Comparison of ENCODE assay signal across 18 cellular contexts in the genomic region with DNA sequence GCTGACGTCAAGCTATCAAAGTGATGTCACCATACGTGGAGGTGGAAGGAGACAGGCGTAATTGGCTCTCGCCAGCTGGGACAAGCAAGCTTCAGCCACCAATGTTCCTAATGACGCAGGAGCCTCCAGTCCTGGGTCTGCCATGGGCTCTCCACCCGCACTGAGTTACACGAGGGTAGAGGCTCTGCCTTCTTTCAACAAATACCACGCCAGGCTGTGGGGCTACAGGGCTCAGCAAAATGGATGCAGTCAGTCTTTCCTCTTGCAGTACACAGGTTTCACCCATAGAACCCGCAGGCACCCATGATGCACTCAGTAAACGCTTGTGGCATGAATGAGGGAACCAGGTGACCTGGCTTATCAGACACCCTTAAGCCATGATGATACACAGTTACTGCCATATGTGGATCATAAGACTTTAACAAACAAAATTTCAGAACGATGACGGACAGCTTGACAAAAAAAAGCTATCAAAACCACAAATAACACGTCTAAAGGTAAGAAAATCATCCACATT. TPM values are rescaled to one million over a fixed set of nuclear protein-coding genes. Genes with fewer than 3 reads are reported as not detected.
DNase-seq lines count a peak whose midpoint lies in the region; ATAC-seq and TF ChIP-seq lines count a peak whose summit lies in the region.
"Had no signal": no experiment of that assay in that cellular context is flagged by ENCODE, and none has a peak within 500 bp of the region (broad histone marks: within the 10 kb centered on the region; RNA-seq: fewer than 3 reads in every experiment).

No MANE protein-coding gene starts in this region.

- no peaks in the 10 kb centered on the region for H3K79me1 ChIP-seq in H9 (ENCODE audit: insufficient read depth, low read depth, low read length, poor library complexity, severe bottlenecking)

- H3K27me3 Mint-ChIP-seq in H9 (ENCODE audit: low read depth): no peaks in the 10 kb centered on the region
- H3K27me3 Mint-ChIP-seq in activated naive CD8-positive, alpha-beta T cell treated with anti-CD3 and anti-CD28 coated beads for 36 hours: no peaks in the 10 kb centered on the region

- no peaks in the 10 kb centered on the region for H3K36me3 ChIP-seq in neural cell (ENCODE audit: insufficient read depth, low read length)
- H3K36me3 ChIP-seq: gastrocnemius medialis, prostate gland had no signal

- no peak overlapping the region for H2BK20ac ChIP-seq in H9 (ENCODE audit: low read depth, low read length, poor library complexity, severe bottlenecking)

- no peak for ATAC-seq in HG03378 (IDR thresholded peaks at IDR 0.05; ENCODE audit: unreplicated experiment)
- ATAC-seq: gastrocnemius medialis had no signal

- no peaks in the 10 kb centered on the region for H3K9me3 ChIP-seq in H9 (ENCODE audit: control insufficient read depth, low read depth, low read length)
- H3K9me3 ChIP-seq in neural cell (ENCODE audit: low read length): no peaks in the 10 kb centered on the region
- H3K9me3 ChIP-seq: gastrocnemius medialis, prostate gland had no signal

- H3K9me3 Mint-ChIP-seq in H9: peaks cover 9 to 10% of the 10 kb centered on the region in 2 experiments
- peaks cover 12% of the 10 kb centered on the region for H3K9me3 Mint-ChIP-seq in activated naive CD8-positive, alpha-beta T cell treated with anti-CD3 and anti-CD28 coated beads for 36 hours

- H3K27ac ChIP-seq in H9 (ENCODE audit: insufficient read length, low read depth, low read length) (peak overlapping the region; percentile 13), neural cell (ENCODE audit: low read length) (peak overlapping the region; percentile 36)
- H3K27ac ChIP-seq: 22Rv1, coronary artery, gastrocnemius medialis, prostate gland, tibial artery had no signal

- no peak overlapping the region for H3K14ac ChIP-seq in H9 (ENCODE audit: insufficient read depth, low read length)

- H3K36me3 Mint-ChIP-seq in H9 (ENCODE audit: insufficient read depth in 1 of 3, low read depth in 3 of 3): peaks cover 27 to 36% (median 31%) of the 10 kb centered on the region in 3 experiments
- peaks cover 77% of the 10 kb centered on the region for H3K36me3 Mint-ChIP-seq in activated naive CD8-positive, alpha-beta T cell treated with anti-CD3 and anti-CD28 coated beads for 36 hours

- H4K8ac ChIP-seq in H9 (replicated peaks; ENCODE audit: insufficient read length, low read depth, low read length): no peak overlapping the region

- H3K4me2 ChIP-seq in H9 (ENCODE audit: insufficient read depth, insufficient read length, low read length) (no peak overlapping the region), neural cell (ENCODE audit: low read length) (no peak overlapping the region)

- peaks cover 13% of the 10 kb centered on the region; the same call in 1 of the 2 replicates for H3K4me1 ChIP-seq in H9 (ENCODE audit: insufficient read depth, low read length)
- H3K4me1 ChIP-seq: gastrocnemius medialis, prostate gland, tibial artery had no signal

- no peak for TF ChIP-seq RAD21 in neural cell (conservative IDR thresholded peaks at IDR 0.05)

- no peak overlapping the region for H3T11ph ChIP-seq in H9 (ENCODE audit: low read length)

- no peak overlapping the region for H3K4me3 Mint-ChIP-seq in H9
- no peak overlapping the region for H3K4me3 Mint-ChIP-seq in activated naive CD8-positive, alpha-beta T cell treated with anti-CD3 and anti-CD28 coated beads for 36 hours

- H2BK5ac ChIP-seq in H9 (ENCODE audit: insufficient read length, low read length): no peak overlapping the region

- H3K18ac ChIP-seq in H9 (ENCODE audit: insufficient read length, low read depth, low read length): peak overlapping the region; percentile 33

- H2AFZ ChIP-seq in H9 (ENCODE audit: low read length) (no peak overlapping the region), neural cell (ENCODE audit: low read depth, low read length) (no peak overlapping the region)

- H4K20me1 ChIP-seq in H9 (ENCODE audit: control insufficient read depth, insufficient read depth, insufficient read length) (no peaks in the 10 kb centered on the region), neural cell (ENCODE audit: insufficient read depth) (no peaks in the 10 kb centered on the region)

- no peak overlapping the region for H3K56ac ChIP-seq in H9 (ENCODE audit: insufficient read length, low read depth, low read length)

- peaks cover 26 to 29% of the 10 kb centered on the region in 2 experiments for H3K4me1 Mint-ChIP-seq in H9
- H3K4me1 Mint-ChIP-seq in activated naive CD8-positive, alpha-beta T cell treated with anti-CD3 and anti-CD28 coated beads for 36 hours: peaks cover 8% of the 10 kb centered on the region

- H3F3A ChIP-seq in neural cell (ENCODE audit: insufficient read depth, low read length, poor library complexity, severe bottlenecking): no peaks in the 10 kb centered on the region

- peak overlapping the region; percentile 28 to 70 (median 57); a peak in 1 of 7 replicates for H3K27ac Mint-ChIP-seq in H9
- H3K27ac Mint-ChIP-seq in activated naive CD8-positive, alpha-beta T cell treated with anti-CD3 and anti-CD28 coated beads for 36 hours: peak overlapping the region; percentile 9

- H2BK120ac ChIP-seq in H9 (ENCODE audit: low read depth, low read length, poor library complexity, severe bottlenecking): no peak overlapping the region

- no peak overlapping the region for H3K4ac ChIP-seq in H9 (ENCODE audit: low read depth, low read length)

- H3K27me3 ChIP-seq in H9 (ENCODE audit: insufficient read depth, low read length) (no peaks in the 10 kb centered on the region), neural cell (ENCODE audit: insufficient read depth, low read depth, low read length) (no peaks in the 10 kb centered on the region)
- H3K27me3 ChIP-seq: gastrocnemius medialis, tibial artery had no signal

- no peak overlapping the region for H3K4me3 ChIP-seq in neural cell (ENCODE audit: low read length)
- H3K4me3 ChIP-seq: coronary artery, gastrocnemius medialis, prostate gland, tibial artery had no signal

- H3K23ac ChIP-seq in H9 (ENCODE audit: insufficient read length, low read depth, low read length): no peak overlapping the region

- H2BK15ac ChIP-seq in H9 (ENCODE audit: low read depth, low read length): no peak overlapping the region

- DNase-seq in NCI-H1436 (lab: John Stamatoyannopoulos, UW) (peak; percentile 63), NCI-H1436 treated with DMSO at 0.1 percent for 48 hours (lab: John Stamatoyannopoulos, UW) (no peak), H9 (no peak), NCI-H526 treated with DMSO at 0.1 percent for 48 hours (lab: John Stamatoyannopoulos, UW) (no peak), KG1 (lab: John Stamatoyannopoulos, UW) (no peak)
- no peak for DNase-seq in activated naive CD8-positive, alpha-beta T cell treated with anti-CD3 and anti-CD28 coated beads for 36 hours
- DNase-seq: gastrocnemius medialis, IMR-90, NCI-H2029, NCI-H524 treated with DMSO at 0.1 percent for 48 hours, OCI-M1, T1000, tibial artery had no signal

- H3K79me2 ChIP-seq in H9 (ENCODE audit: insufficient read depth, low read length) (no peaks in the 10 kb centered on the region), neural cell (replicated peaks; ENCODE audit: insufficient read depth, low read length) (no peaks in the 10 kb centered on the region)

- H2AK5ac ChIP-seq in H9 (ENCODE audit: insufficient read length, low read length): no peak overlapping the region

- no peak for TF ChIP-seq EP300 in neural cell (conservative IDR thresholded peaks at IDR 0.05; ENCODE audit: poor library complexity, severe bottlenecking)

- no CpG with 5 or more reads among the region's 13 CpGs for WGBS in H9 (ENCODE audit: extremely low coverage, insufficient read length, low lambda C conversion rate)

- TF ChIP-seq CTCF in H9 (conservative IDR thresholded peaks at IDR 0.05) (no peak), neural cell (IDR thresholded peaks at IDR 0.05; ENCODE audit: poor library complexity, severe bottlenecking) (no peak)

- H4K91ac ChIP-seq in H9 (ENCODE audit: insufficient read length, low read depth, low read length): no peak overlapping the region

- no peaks in the 10 kb centered on the region for H3K23me2 ChIP-seq in H9 (ENCODE audit: insufficient read length, low read depth, low read length, poor library complexity, severe bottlenecking)

- H3K9me2 ChIP-seq in neural cell (ENCODE audit: insufficient read depth, low read length): no peaks in the 10 kb centered on the region

- no peak overlapping the region for H3K9ac ChIP-seq in H9 (ENCODE audit: extremely low read depth, insufficient read length, low read length)
- H3K9ac ChIP-seq in neural cell (ENCODE audit: low read length): no peak overlapping the region

- no peak overlapping the region for H4K5ac ChIP-seq in H9 (ENCODE audit: insufficient read length, low read depth, low read length)

- no peak overlapping the region for H2BK12ac ChIP-seq in H9 (ENCODE audit: insufficient read length, low read depth, low read length)

TF ChIP-seq in neural cell, 6 proteins besides CTCF, POLR2A, EP300 and RAD21 (continues in another document):
- no peak for TF ChIP-seq MXI1 (conservative IDR thresholded peaks at IDR 0.05; ENCODE audit: poor library complexity, severe bottlenecking)
- no peak for TF ChIP-seq POLR2AphosphoS5 (IDR thresholded peaks at IDR 0.05)
- TF ChIP-seq TAF1 (IDR thresholded peaks at IDR 0.05; ENCODE audit: low read depth): no peak
- TF ChIP-seq SMC3 (conservative IDR thresholded peaks at IDR 0.05; ENCODE audit: poor library complexity): no peak
- no peak for TF ChIP-seq EZH2 (IDR thresholded peaks at IDR 0.05; ENCODE audit: borderline replicate concordance, insufficient read depth, low read length, poor library complexity, severe bottlenecking)

RNA-seq across cellular contexts. Expression of gene COTL1, which starts 50.4 kb away (rescaled TPM):
- total RNA-seq in H9 (2021): 81.4 and 88.6 TPM in 2 replicates
- total RNA-seq in activated naive CD8-positive, alpha-beta T cell treated with anti-CD3 and anti-CD28 coated beads for 36 hours: 100 to 1,000 TPM; 588 to 605 TPM
- polyA plus RNA-seq in neural cell: 86.6 and 91.2 TPM in 2 replicates
- 70.0 and 73.5 TPM in 2 replicates for polyA minus RNA-seq in neural cell
